Comparison of ENCODE assay signal across 9 cellular contexts in genomic region chr2:44616616-44617266, GRCh38.
A peak's percentile ranks its signal among the peaks of the same experiment; 100 is the strongest.
DNase-seq lines count a peak whose midpoint lies in the region; ATAC-seq, FAIRE-seq and TF ChIP-seq lines count a peak whose summit lies in the region.
"Had no signal": no experiment of that assay in that cellular context is flagged by ENCODE, and none has a peak within 500 bp of the region (broad histone marks: within the 10 kb centered on the region; RNA-seq: fewer than 3 reads in every experiment).

No MANE protein-coding gene starts in this region.

- CTCF ChIA-PET in activated CD4-positive, alpha-beta memory T cell treated with anti-CD3 and anti-CD28 coated beads, Interleukin-2, amount 10 ng/mL, durations not matched to agents 7 days and 5 days (lab: Charles Lee), result interaction anchor here (1.5 kb wide), 1 partner anchor 137 kb away, joined by 6 read pairs; no protein-coding TSS in a partner anchor

- ATAC-seq in GM19468 (IDR thresholded peaks at IDR 0.05; ENCODE audit: extremely low read depth, unreplicated experiment) (peak; percentile 28), HG03457 (IDR thresholded peaks at IDR 0.05; ENCODE audit: unreplicated experiment) (peak; percentile 58)

- no peaks in the 10 kb centered on the region for H3K27me3 Mint-ChIP-seq in activated CD4-positive, alpha-beta memory T cell treated with anti-CD3 and anti-CD28 coated beads, Interleukin-2, amount 10 ng/mL, durations not matched to agents 7 days and 5 days

- intact Hi-C loops in posterior cingulate gyrus (cut with DNase I), result no loop called here
- intact Hi-C loops in esophagus muscularis mucosa (cut with DNase I), result no loop called here

- DNase-seq in GM18507 (ENCODE audit: extremely low spot score, insufficient read length, low read depth), result no peak
- peak; percentile 6 to 13 for DNase-seq in erythroblast (lab: John Stamatoyannopoulos, UW)
- no peak for DNase-seq in posterior cingulate gyrus
- no peak for DNase-seq in esophagus muscularis mucosa (ENCODE audit: extremely low spot score)
- DNase-seq in activated CD4-positive, alpha-beta memory T cell treated with anti-CD3 and anti-CD28 coated beads, Interleukin-2, amount 10 ng/mL, durations not matched to agents 7 days and 5 days, result no peak
- DNase-seq in SJCRH30, result no peak
- DNase-seq: NCI-H2171 treated with DMSO at 0.1 percent for 48 hours had no signal

- H3K9me3 ChIP-seq in esophagus muscularis mucosa, result no peaks in the 10 kb centered on the region
- no peaks in the 10 kb centered on the region for H3K9me3 ChIP-seq in SJCRH30 (replicated peaks)

- H3K4me1 Mint-ChIP-seq in activated CD4-positive, alpha-beta memory T cell treated with anti-CD3 and anti-CD28 coated beads, Interleukin-2, amount 10 ng/mL, durations not matched to agents 7 days and 5 days, result no peaks in the 10 kb centered on the region

- H3K27ac Mint-ChIP-seq in activated CD4-positive, alpha-beta memory T cell treated with anti-CD3 and anti-CD28 coated beads, Interleukin-2, amount 10 ng/mL, durations not matched to agents 7 days and 5 days, result no peak overlapping the region

- H3K27me3 ChIP-seq in esophagus muscularis mucosa (no peaks in the 10 kb centered on the region), SJCRH30 (no peaks in the 10 kb centered on the region)

- WGBS in esophagus muscularis mucosa, result 75% methylated on average over 3 of the region's 3 CpGs

- FAIRE-seq in GM18507 (lab: Jason Lieb, UNC), result peak; percentile 75

- no peaks in the 10 kb centered on the region for H3K9me3 Mint-ChIP-seq in activated CD4-positive, alpha-beta memory T cell treated with anti-CD3 and anti-CD28 coated beads, Interleukin-2, amount 10 ng/mL, durations not matched to agents 7 days and 5 days

- POLR2A ChIA-PET in activated CD4-positive, alpha-beta memory T cell treated with anti-CD3 and anti-CD28 coated beads, Interleukin-2, amount 10 ng/mL, durations not matched to agents 7 days and 5 days (lab: Charles Lee), result no interaction called here

- TF ChIP-seq POLR2A in erythroblast (IDR thresholded peaks at IDR 0.05; ENCODE audit: low read length) (no peak), esophagus muscularis mucosa (IDR thresholded peaks at IDR 0.05; ENCODE audit: low read depth) (no peak)

- H3K4me3 ChIP-seq in esophagus muscularis mucosa, result no peak overlapping the region
- H3K4me3 ChIP-seq in SJCRH30, result no peak overlapping the region

- H3K27ac ChIP-seq in esophagus muscularis mucosa (replicated peaks in 1 of 4) (no peak overlapping the region), SJCRH30 (no peak overlapping the region)

- peaks cover 0 to 3% (median 0%) of the 10 kb centered on the region in 4 donors for H3K4me1 ChIP-seq in esophagus muscularis mucosa
- no peaks in the 10 kb centered on the region for H3K4me1 ChIP-seq in SJCRH30

- TF ChIP-seq CTCF in esophagus muscularis mucosa (IDR thresholded peaks at IDR 0.05), result no peak

- H3K36me3 Mint-ChIP-seq in activated CD4-positive, alpha-beta memory T cell treated with anti-CD3 and anti-CD28 coated beads, Interleukin-2, amount 10 ng/mL, durations not matched to agents 7 days and 5 days (ENCODE audit: low read depth), result no peaks in the 10 kb centered on the region

- no peak for TF ChIP-seq EP300 in esophagus muscularis mucosa (IDR thresholded peaks at IDR 0.05)

- H3K36me3 ChIP-seq in esophagus muscularis mucosa (no peaks in the 10 kb centered on the region), SJCRH30 (no peaks in the 10 kb centered on the region)

- no peak overlapping the region for H3K4me3 Mint-ChIP-seq in activated CD4-positive, alpha-beta memory T cell treated with anti-CD3 and anti-CD28 coated beads, Interleukin-2, amount 10 ng/mL, durations not matched to agents 7 days and 5 days

Comparison
In these comparisons a context has a peak if more than half of its experiments do, and no peak if none do; other contexts are left out.
1. DNase-seq: peak in erythroblast (2 of 2); none in GM18507 (single experiment), posterior cingulate gyrus (0 of 10), esophagus muscularis mucosa (single experiment), activated CD4-positive, alpha-beta memory T cell treated with anti-CD3 and anti-CD28 coated beads, Interleukin-2, amount 10 ng/mL, durations not matched to agents 7 days and 5 days (single experiment) and SJCRH30 (0 of 2).